In genomic region chr1:75425001-75425400, GRCh38 we compare ENCODE assay signal across 28 cellular contexts.
"Had no signal": no experiment of that assay in that cellular context is flagged by ENCODE, and none has a peak within 500 bp of the region (broad histone marks: within the 10 kb centered on the region; RNA-seq: fewer than 3 reads in every experiment).

No MANE protein-coding gene starts in this region.

- H3K9me3 Mint-ChIP-seq: dendritic cell treated with granulocyte-macrophage colony-stimulating factor and Interleukin-4, amounts not matched to agents 40 ng/mL and 50 ng/mL, for 4 days; endodermal cell; mesothelial cell of epicardium had no signal

- H3K4me3 ChIP-seq: colonic mucosa, esophagus squamous epithelium, gastrocnemius medialis, heart right ventricle, left lung, lower lobe of right lung, mucosa of descending colon had no signal

- FAIRE-seq: endometrium, islet of Langerhans, keratinocyte had no signal

- H3K27me3 Mint-ChIP-seq: dendritic cell treated with granulocyte-macrophage colony-stimulating factor and Interleukin-4, amounts not matched to agents 40 ng/mL and 50 ng/mL, for 4 days; effector memory CD8-positive, alpha-beta T cell; naive B cell had no signal

- H3K27ac Mint-ChIP-seq: dendritic cell treated with granulocyte-macrophage colony-stimulating factor and Interleukin-4, amounts not matched to agents 40 ng/mL and 50 ng/mL, for 4 days; effector memory CD8-positive, alpha-beta T cell; endodermal cell; mesothelial cell of epicardium; naive B cell had no signal

- ATAC-seq: effector memory CD8-positive, alpha-beta T cell; esophagus mucosa; gastrocnemius medialis; left cardiac atrium; left lung; lower lobe of right lung; mucosa of descending colon had no signal

- DNase-seq: colonic mucosa; cortex of kidney; effector CD8-positive, alpha-beta T cell; effector memory CD8-positive, alpha-beta T cell; endodermal cell; erythroblast; esophagus squamous epithelium; foreskin fibroblast; foreskin melanocyte; gastrocnemius medialis; glutamatergic neuron; head of caudate nucleus; hippocampal formation; left cardiac atrium; left lung; left ventricle myocardium superior; lower lobe of right lung; mesenchymal stem cell; mucosa of descending colon; naive B cell had no signal

- H3K4me1 ChIP-seq: colonic mucosa, esophagus squamous epithelium, gastrocnemius medialis, heart right ventricle, left lung, lower lobe of right lung had no signal

- H3K9me3 ChIP-seq: colonic mucosa, esophagus squamous epithelium, gastrocnemius medialis, heart right ventricle, left lung, lower lobe of right lung, mucosa of descending colon had no signal

- H3K4me3 Mint-ChIP-seq: dendritic cell treated with granulocyte-macrophage colony-stimulating factor and Interleukin-4, amounts not matched to agents 40 ng/mL and 50 ng/mL, for 4 days; effector memory CD8-positive, alpha-beta T cell; endodermal cell; mesothelial cell of epicardium; naive B cell had no signal

- H3K27me3 ChIP-seq: colonic mucosa, esophagus squamous epithelium, gastrocnemius medialis, heart right ventricle, left lung had no signal

- H3K36me3 Mint-ChIP-seq: mesothelial cell of epicardium, naive B cell had no signal

- H3K36me3 ChIP-seq: colonic mucosa, esophagus squamous epithelium, gastrocnemius medialis, heart right ventricle, left lung, lower lobe of right lung had no signal

- H3K27ac ChIP-seq: colonic mucosa, epithelial cell of prostate, esophagus squamous epithelium, gastrocnemius medialis, heart right ventricle, left lung, lower lobe of right lung had no signal

- H3K4me1 Mint-ChIP-seq: mesothelial cell of epicardium, naive B cell had no signal
